ENCODE assay signal across 1 cellular context in the genomic region with DNA sequence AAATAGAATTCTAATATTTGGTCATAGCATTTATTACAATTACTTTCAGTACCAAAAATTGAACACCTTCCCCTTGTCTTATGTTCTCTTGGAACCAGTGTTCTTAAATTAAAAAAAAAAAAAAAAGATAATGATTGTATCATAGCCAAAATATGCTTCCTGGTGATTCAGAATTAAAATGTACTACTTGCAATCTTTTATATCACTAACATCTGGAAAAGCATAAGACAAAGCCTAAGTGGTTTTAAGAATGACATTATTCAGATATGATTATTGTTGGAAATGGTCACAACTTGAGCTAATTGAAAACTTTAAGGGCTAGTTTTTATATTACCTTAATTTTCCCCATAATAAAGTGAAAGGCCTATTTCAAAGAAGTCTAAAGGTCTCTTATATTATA.
TF ChIP-seq lines count a peak whose summit lies in the region.

No MANE protein-coding gene starts in this region.

TF ChIP-seq in IMR-90, 13 proteins besides CTCF, POLR2A, EP300 and RAD21:
- TF ChIP-seq MAFK (IDR thresholded peaks at IDR 0.05; ENCODE audit: low read depth, low read length) (no peak), CEBPB (IDR thresholded peaks at IDR 0.05; ENCODE audit: low read depth, low read length) (no peak), MAZ (IDR thresholded peaks at IDR 0.05; ENCODE audit: borderline replicate concordance, low read depth, low read length) (no peak), MXI1 (IDR thresholded peaks at IDR 0.05; ENCODE audit: borderline replicate concordance, low read depth, low read length) (no peak), BHLHE40 (IDR thresholded peaks at IDR 0.05; ENCODE audit: low read depth, low read length) (no peak), CHD1 (IDR thresholded peaks at IDR 0.05; ENCODE audit: low read depth, low read length) (no peak), RFX5 (IDR thresholded peaks at IDR 0.05; ENCODE audit: low read depth, low read length) (no peak), SMC3 (IDR thresholded peaks at IDR 0.05; ENCODE audit: low read depth, low read length) (no peak), FOS (IDR thresholded peaks at IDR 0.05; ENCODE audit: low read depth, low read length) (no peak)
- TF ChIP-seq, protein P1, sequence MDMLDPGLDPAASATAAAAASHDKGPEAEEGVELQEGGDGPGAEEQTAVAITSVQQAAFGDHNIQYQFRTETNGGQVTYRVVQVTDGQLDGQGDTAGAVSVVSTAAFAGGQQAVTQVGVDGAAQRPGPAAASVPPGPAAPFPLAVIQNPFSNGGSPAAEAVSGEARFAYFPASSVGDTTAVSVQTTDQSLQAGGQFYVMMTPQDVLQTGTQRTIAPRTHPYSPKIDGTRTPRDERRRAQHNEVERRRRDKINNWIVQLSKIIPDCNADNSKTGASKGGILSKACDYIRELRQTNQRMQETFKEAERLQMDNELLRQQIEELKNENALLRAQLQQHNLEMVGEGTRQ (IDR thresholded peaks at IDR 0.05; ENCODE audit: low read depth, low read length), result no peak
- TF ChIP-seq, protein P2, sequence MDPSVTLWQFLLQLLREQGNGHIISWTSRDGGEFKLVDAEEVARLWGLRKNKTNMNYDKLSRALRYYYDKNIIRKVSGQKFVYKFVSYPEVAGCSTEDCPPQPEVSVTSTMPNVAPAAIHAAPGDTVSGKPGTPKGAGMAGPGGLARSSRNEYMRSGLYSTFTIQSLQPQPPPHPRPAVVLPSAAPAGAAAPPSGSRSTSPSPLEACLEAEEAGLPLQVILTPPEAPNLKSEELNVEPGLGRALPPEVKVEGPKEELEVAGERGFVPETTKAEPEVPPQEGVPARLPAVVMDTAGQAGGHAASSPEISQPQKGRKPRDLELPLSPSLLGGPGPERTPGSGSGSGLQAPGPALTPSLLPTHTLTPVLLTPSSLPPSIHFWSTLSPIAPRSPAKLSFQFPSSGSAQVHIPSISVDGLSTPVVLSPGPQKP (IDR thresholded peaks at IDR 0.05; ENCODE audit: borderline replicate concordance, low read depth, low read length), result no peak
